ENCODE assay signal across 14 cellular contexts in the genomic region with DNA sequence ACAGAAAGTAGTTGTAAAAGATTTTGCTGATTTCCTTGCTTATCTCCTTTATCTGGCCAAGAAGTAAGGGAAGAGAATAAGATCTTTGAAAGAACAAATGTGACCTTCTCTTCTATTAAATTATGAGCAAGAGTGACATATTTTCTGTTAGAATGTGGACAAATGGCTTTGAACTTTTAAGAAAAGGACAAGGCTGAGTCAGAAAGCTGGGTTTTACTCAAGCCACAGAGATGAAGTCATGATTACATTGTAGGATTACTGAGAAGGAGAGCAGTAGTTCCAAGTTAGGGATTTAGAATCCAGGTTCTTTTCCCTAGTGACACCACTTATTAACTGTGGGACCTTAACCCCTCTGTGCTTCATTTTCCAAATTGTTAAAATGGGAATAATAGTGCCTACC. TPM values are rescaled to one million over a fixed set of nuclear protein-coding genes. Genes with fewer than 3 reads are reported as not detected.
DNase-seq lines count a peak whose midpoint lies in the region; ATAC-seq, FAIRE-seq and TF ChIP-seq lines count a peak whose summit lies in the region.
"Had no signal": no experiment of that assay in that cellular context is flagged by ENCODE, and none has a peak within 500 bp of the region (broad histone marks: within the 10 kb centered on the region; RNA-seq: fewer than 3 reads in every experiment).

No MANE protein-coding gene starts in this region.

- H3K27ac Mint-ChIP-seq in astrocyte (ENCODE audit: unreplicated experiment) = peak overlapping the region; percentile 56
- H3K27ac Mint-ChIP-seq: B cell; effector memory CD8-positive, alpha-beta T cell had no signal

- H2AFZ ChIP-seq in astrocyte (ENCODE audit: low read depth, low read length) = no peak overlapping the region

- no peaks in the 10 kb centered on the region for H3K79me2 ChIP-seq in astrocyte (ENCODE audit: insufficient read depth, low read length)

- no peaks in the 10 kb centered on the region for H3K27me3 Mint-ChIP-seq in astrocyte (ENCODE audit: low read depth, unreplicated experiment)
- H3K27me3 Mint-ChIP-seq: B cell; effector memory CD8-positive, alpha-beta T cell had no signal

- H3K9ac ChIP-seq in astrocyte (ENCODE audit: low read length) = peak overlapping the region; percentile 30

- peaks cover 14% of the 10 kb centered on the region for H3K9me3 Mint-ChIP-seq in astrocyte (ENCODE audit: unreplicated experiment)
- H3K9me3 Mint-ChIP-seq: effector memory CD8-positive, alpha-beta T cell had no signal

- H3K27me3 ChIP-seq in astrocyte (ENCODE audit: insufficient read depth, low read length) = no peaks in the 10 kb centered on the region
- H3K27me3 ChIP-seq: neutrophil had no signal

- H3K9me3 ChIP-seq in astrocyte (ENCODE audit: insufficient read depth, low read depth, low read length) = no peaks in the 10 kb centered on the region
- H3K9me3 ChIP-seq: neutrophil had no signal

- peaks cover 35% of the 10 kb centered on the region for H3K4me1 Mint-ChIP-seq in astrocyte (ENCODE audit: low read depth, unreplicated experiment)

- no peaks in the 10 kb centered on the region for H4K20me1 ChIP-seq in astrocyte (ENCODE audit: insufficient read depth, low read length)

- DNase-seq in ACHN (peak; percentile 41), H54 (ENCODE audit: insufficient read length, low spot score) (peak; percentile 28), astrocyte (ENCODE audit: low read depth) (peak; percentile 81), hepatic stellate cell (ENCODE audit: low spot score) (peak; percentile 42)
- no peak for DNase-seq in activated CD8-positive, alpha-beta memory T cell treated with anti-CD3 and anti-CD28 coated beads for 24 hours
- DNase-seq: effector memory CD8-positive, alpha-beta T cell; NCI-H187 treated with DMSO at 0.1 percent for 48 hours; NCI-H774 had no signal

- peaks cover 22% of the 10 kb centered on the region for H3K36me3 ChIP-seq in astrocyte (ENCODE audit: insufficient read depth, low read length)

- no peak for TF ChIP-seq CTCF in astrocyte (IDR thresholded peaks at IDR 0.05; ENCODE audit: insufficient read depth, low read depth, low read length)

- FAIRE-seq in H54 (lab: Jason Lieb, UNC) (peak; percentile 100), astrocyte (lab: Jason Lieb, UNC) (peak; percentile 78)

- no peak for TF ChIP-seq POLR2A in H54 (IDR thresholded peaks at IDR 0.05; ENCODE audit: low read depth, low read length)

- no peak overlapping the region for H3K4me3 ChIP-seq in astrocyte (ENCODE audit: insufficient read depth, low read depth, low read length)

- peaks cover 7% of the 10 kb centered on the region for H3K4me1 ChIP-seq in astrocyte (ENCODE audit: insufficient read depth, low read length)

- no peak overlapping the region for H3K4me3 Mint-ChIP-seq in astrocyte (ENCODE audit: unreplicated experiment)
- H3K4me3 Mint-ChIP-seq: B cell; effector memory CD8-positive, alpha-beta T cell had no signal

- in situ Hi-C loops in ACHN (cut with HindIII; ENCODE audit: low pct_ligation_motif_present, low pct_unique_long_range_greater_than_20kb, low sequenced_read_pairs) = no loop called here

- ATAC-seq in HG02623 (IDR thresholded peaks at IDR 0.05; ENCODE audit: unreplicated experiment) (no peak), HG02588 (IDR thresholded peaks at IDR 0.05; ENCODE audit: unreplicated experiment) (no peak), GM19035 (IDR thresholded peaks at IDR 0.05; ENCODE audit: unreplicated experiment) (no peak)
- ATAC-seq: effector memory CD8-positive, alpha-beta T cell; Right ventricle myocardium inferior had no signal

- H3K27ac ChIP-seq in astrocyte (ENCODE audit: low read depth, low read length) = peak overlapping the region; percentile 52
- H3K27ac ChIP-seq: neutrophil had no signal

- H3K4me2 ChIP-seq in astrocyte (ENCODE audit: low read length) = peak overlapping the region; percentile 47

- H3K36me3 Mint-ChIP-seq in astrocyte (ENCODE audit: low read depth, unreplicated experiment) = peaks cover 27% of the 10 kb centered on the region

RNA-seq across cellular contexts. Expression of gene CCDC90B, which starts 13.5 kb away (rescaled TPM):
- total RNA-seq in astrocyte = 67.5 and 68.0 TPM in 2 replicates
